In the genomic region with DNA sequence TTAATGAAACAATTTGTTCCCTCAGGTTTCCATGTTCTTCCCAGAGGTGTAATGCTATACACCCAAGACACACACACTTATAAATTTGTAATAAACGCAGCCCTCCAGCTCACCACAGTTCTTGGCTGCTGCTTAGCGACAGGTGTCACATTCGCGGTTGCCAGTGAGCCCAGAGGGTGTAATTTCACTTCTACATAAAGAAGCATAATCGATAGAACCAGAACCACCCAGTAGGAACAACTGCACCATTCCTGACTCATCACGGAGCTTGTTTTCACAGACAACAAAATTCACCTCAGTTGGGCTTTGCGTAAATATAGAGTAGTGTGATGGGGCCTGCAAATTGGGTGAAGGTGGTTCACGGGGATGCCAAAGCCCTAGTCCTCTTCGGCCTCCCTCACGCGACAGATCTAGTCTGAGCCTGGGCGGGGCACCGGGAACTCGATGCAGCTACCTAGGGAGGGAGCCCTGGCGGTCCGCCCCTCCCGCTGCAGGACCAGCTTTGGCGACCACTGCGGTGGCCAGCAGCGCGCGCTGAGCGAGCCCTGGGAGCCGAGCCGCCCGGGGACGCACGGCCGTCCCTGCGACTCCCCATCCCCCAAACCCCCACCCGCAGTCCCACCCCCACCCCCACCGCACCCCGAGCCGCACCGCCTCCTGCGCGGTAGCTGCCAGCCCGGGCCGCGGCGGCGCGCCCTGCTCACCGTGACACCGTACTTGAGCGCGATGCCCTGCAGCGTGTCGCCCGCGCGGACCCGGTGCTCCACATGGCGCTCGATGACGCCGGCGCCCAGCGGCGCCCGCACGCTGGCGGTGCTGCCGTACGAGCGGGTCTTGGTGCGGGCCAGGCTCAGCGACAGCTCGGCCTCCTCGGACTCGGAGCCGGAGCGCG, we compare ENCODE assay signal across 8 cellular contexts. TPM values are rescaled to one million over a fixed set of nuclear protein-coding genes. Genes with fewer than 3 reads are reported as not detected.
DNase-seq lines count a peak whose midpoint lies in the region; ATAC-seq and TF ChIP-seq lines count a peak whose summit lies in the region.

No MANE protein-coding gene starts in this region.

- H3K27me3 Mint-ChIP-seq in naive thymus-derived CD4-positive, alpha-beta T cell: no peaks in the 10 kb centered on the region

- no peaks in the 10 kb centered on the region for H3K9me3 ChIP-seq in naive thymus-derived CD4-positive, alpha-beta T cell (ENCODE audit: control insufficient read depth in 2 of 3, low read length in 3 of 3)
- H3K9me3 ChIP-seq in thoracic aorta: no peaks in the 10 kb centered on the region

- H3K27me3 ChIP-seq in naive thymus-derived CD4-positive, alpha-beta T cell (ENCODE audit: control insufficient read depth in 2 of 2, insufficient read depth in 2 of 2, low read length in 2 of 2): no peaks in the 10 kb centered on the region
- H3K27me3 ChIP-seq in thoracic aorta (replicated peaks; ENCODE audit: insufficient read depth): no peaks in the 10 kb centered on the region

- peaks cover 34 to 39% of the 10 kb centered on the region in 2 donors for H3K4me1 ChIP-seq in naive thymus-derived CD4-positive, alpha-beta T cell (ENCODE audit: control insufficient read depth in 2 of 2, insufficient read depth in 2 of 2, low read length in 2 of 2)
- H3K4me1 ChIP-seq in thoracic aorta (ENCODE audit: control insufficient read depth in 1 of 2, low read depth in 2 of 2): peaks cover 11 to 15% of the 10 kb centered on the region in 2 donors

- H3K36me3 Mint-ChIP-seq in naive thymus-derived CD4-positive, alpha-beta T cell: peaks cover 0 to 21% (median 0%) of the 10 kb centered on the region in 5 donors

- H3K9me3 Mint-ChIP-seq in naive thymus-derived CD4-positive, alpha-beta T cell: no peaks in the 10 kb centered on the region

- CTCF ChIA-PET in naive thymus-derived CD4-positive, alpha-beta T cell (lab: Charles Lee): interaction anchor here (0.5 to 4.4 kb wide), 8 partner anchors 10 to 115 kb away, joined by 3 to 36 read pairs (median 6); no protein-coding TSS in a partner anchor

- peak overlapping the region; percentile 84 for H3K27ac ChIP-seq in naive thymus-derived CD4-positive, alpha-beta T cell (ENCODE audit: low read depth, low read length)
- H3K27ac ChIP-seq in thoracic aorta: peak overlapping the region; percentile 60 to 74

- peak overlapping the region; percentile 84 to 98 (median 96) for H3K27ac Mint-ChIP-seq in naive thymus-derived CD4-positive, alpha-beta T cell

- POLR2A ChIA-PET in naive thymus-derived CD4-positive, alpha-beta T cell (lab: Charles Lee): interaction anchor here (0.6 to 3.2 kb wide), 14 partner anchors 12 to 1382 kb away, joined by 3 to 44 read pairs (median 6); partner anchors contain the start of genes GABPB1, SCG3 and TMOD2

- no peaks in the 10 kb centered on the region for H3K36me3 ChIP-seq in naive thymus-derived CD4-positive, alpha-beta T cell (ENCODE audit: control insufficient read depth in 2 of 3, insufficient read depth in 3 of 3, low read length in 3 of 3)
- no peaks in the 10 kb centered on the region for H3K36me3 ChIP-seq in thoracic aorta

- peaks cover 52 to 76% (median 68%) of the 10 kb centered on the region in 7 donors for H3K4me1 Mint-ChIP-seq in naive thymus-derived CD4-positive, alpha-beta T cell

- TF ChIP-seq CTCF in epithelial cell of esophagus (IDR thresholded peaks at IDR 0.05; ENCODE audit: insufficient read depth, low read depth, low read length, missing control alignments) (no peak), thoracic aorta (IDR thresholded peaks at IDR 0.05) (no peak)

- H3K4me3 Mint-ChIP-seq in naive thymus-derived CD4-positive, alpha-beta T cell: peak overlapping the region; percentile 87 to 96 (median 94)

- intact Hi-C loops in naive thymus-derived CD4-positive, alpha-beta T cell (cut with micrococcal nuclease): loop anchor here (1.0 to 10.0 kb wide), 13 partner anchors 14 to 1385 kb away; partner anchors contain the start of genes TMOD2 (in 2 of the 2), TMOD3 (in 2 of the 2), DMXL2 (in 1 of the 2) and SCG3 (in 1 of the 2)

- DNase-seq in NCI-H510A treated with DMSO at 0.1 percent for 48 hours (lab: John Stamatoyannopoulos, UW): peak; percentile 14
- no peak for DNase-seq in NCI-H510A (lab: John Stamatoyannopoulos, UW)
- peak; percentile 27 for DNase-seq in NCI-H345 treated with DMSO at 0.1 percent for 48 hours (lab: John Stamatoyannopoulos, UW; ENCODE audit: unreplicated experiment)
- DNase-seq in activated T-cell treated with anti-CD3 and anti-CD28 coated beads for 24 hours (ENCODE audit: low read depth): peak; percentile 50
- peak; percentile 31 for DNase-seq in epithelial cell of esophagus (ENCODE audit: low read depth)
- peak; percentile 45 to 70 (median 63) for DNase-seq in naive thymus-derived CD4-positive, alpha-beta T cell
- no peak for DNase-seq in thoracic aorta (ENCODE audit: low spot score)

- H3K4me3 ChIP-seq in epithelial cell of esophagus (ENCODE audit: low read length) (peak overlapping the region; percentile 49), thoracic aorta (peak overlapping the region; percentile 86)
- H3K4me3 ChIP-seq in naive thymus-derived CD4-positive, alpha-beta T cell (ENCODE audit: low read length): peak overlapping the region; percentile 71

- peak; percentile 26 for ATAC-seq in HG02763 (IDR thresholded peaks at IDR 0.05; ENCODE audit: unreplicated experiment)
- ATAC-seq in naive thymus-derived CD4-positive, alpha-beta T cell: peak; percentile 73
- ATAC-seq in thoracic aorta (ENCODE audit: insufficient number of reproducible peaks, low FRiP score, low read depth): no peak

RNA-seq across cellular contexts. Expression of gene LYSMD2, which starts 0.6 kb away (rescaled TPM):
- total RNA-seq in naive thymus-derived CD4-positive, alpha-beta T cell: 10 to 100 TPM; 12.5 to 33.8 (median 17.8) TPM
- polyA plus RNA-seq in naive thymus-derived CD4-positive, alpha-beta T cell: 10 to 100 TPM; 42.2 to 46.8 TPM
- total RNA-seq in thoracic aorta: 10 to 100 TPM; 16.8 to 21.8 TPM

RNA-seq across cellular contexts. Expression of gene TMOD2, which starts 14.5 kb away (rescaled TPM):
- 10 to 100 TPM in 4 of 5 experiments, 1 to 10 TPM in 1; 9.5 to 17.1 (median 13.4) TPM for total RNA-seq in naive thymus-derived CD4-positive, alpha-beta T cell
- 1 to 10 TPM; 1.4 to 1.9 TPM for polyA plus RNA-seq in naive thymus-derived CD4-positive, alpha-beta T cell
- 10 to 100 TPM in 1 of 2 donors, 1 to 10 TPM in 1; 9.1 to 13.1 TPM for total RNA-seq in thoracic aorta

RNA-seq across cellular contexts. Expression of gene SCG3, which starts 55.6 kb away (rescaled TPM):
- not detected for total RNA-seq in naive thymus-derived CD4-positive, alpha-beta T cell
- not detected for polyA plus RNA-seq in naive thymus-derived CD4-positive, alpha-beta T cell
- total RNA-seq in thoracic aorta: not detected

Comparison
In these comparisons a context has a peak if more than half of its experiments do, and no peak if none do; other contexts are left out.
1. DNase-seq: peak in NCI-H510A treated with DMSO at 0.1 percent for 48 hours (single experiment), NCI-H345 treated with DMSO at 0.1 percent for 48 hours (single experiment), activated T-cell treated with anti-CD3 and anti-CD28 coated beads for 24 hours (single experiment), epithelial cell of esophagus (single experiment) and naive thymus-derived CD4-positive, alpha-beta T cell (9 of 9); none in NCI-H510A (single experiment) and thoracic aorta (single experiment).
2. Peak in every context shown above with its lines, with median percentiles within 50 percentile points of each other: H3K4me3 ChIP-seq.